Comparison of ENCODE assay signal across 1 cellular context in genomic region chr5:129406440-129406839, GRCh38.
TF ChIP-seq lines count a peak whose summit lies in the region.

No MANE protein-coding gene starts in this region.

TF ChIP-seq in HEK293, 187 proteins besides CTCF, POLR2A, EP300 and RAD21 (continued from another document):
- TF ChIP-seq PRDM6 (tag by site-specific recombination; IDR thresholded peaks at IDR 0.05): peak; percentile 40
- no peak for TF ChIP-seq HOXD13 (CRISPR knock-in tag; IDR thresholded peaks at IDR 0.05; ENCODE audit: borderline replicate concordance)
- no peak for TF ChIP-seq SP3 (tag by site-specific recombination; IDR thresholded peaks at IDR 0.05)
- no peak for TF ChIP-seq PATZ1 (tag by site-specific recombination; IDR thresholded peaks at IDR 0.05)
- TF ChIP-seq ZNF214 (tag by site-specific recombination; IDR thresholded peaks at IDR 0.05; ENCODE audit: borderline replicate concordance): no peak
- no peak for TF ChIP-seq ZEB2 (tag by site-specific recombination; IDR thresholded peaks at IDR 0.05)
- no peak for TF ChIP-seq ZNF76 (tag by site-specific recombination; IDR thresholded peaks at IDR 0.05; ENCODE audit: borderline replicate concordance, low read depth)
- TF ChIP-seq KLF8 (tag by site-specific recombination; IDR thresholded peaks at IDR 0.05): no peak
- no peak for TF ChIP-seq ZNF514 (tag by site-specific recombination; IDR thresholded peaks at IDR 0.05)
- no peak for TF ChIP-seq ZNF311 (tag by site-specific recombination; IDR thresholded peaks at IDR 0.05; ENCODE audit: borderline replicate concordance)
- TF ChIP-seq KLF17 (tag by site-specific recombination; IDR thresholded peaks at IDR 0.05): no peak
- no peak for TF ChIP-seq ZNF513 (tag by site-specific recombination; IDR thresholded peaks at IDR 0.05)
- TF ChIP-seq ZNF658 (tag by site-specific recombination; IDR thresholded peaks at IDR 0.05): no peak
- TF ChIP-seq ZNF146 (tag by site-specific recombination; IDR thresholded peaks at IDR 0.05): no peak
- TF ChIP-seq SCRT2 (tag by site-specific recombination; IDR thresholded peaks at IDR 0.05): no peak
- TF ChIP-seq MEIS1 (CRISPR knock-in tag; IDR thresholded peaks at IDR 0.05; ENCODE audit: borderline replicate concordance): no peak
- TF ChIP-seq GLIS2 (tag by site-specific recombination; IDR thresholded peaks at IDR 0.05): no peak
- TF ChIP-seq OVOL3 (tag by site-specific recombination; IDR thresholded peaks at IDR 0.05): no peak
- peak; percentile 19; the same call in 1 of the 2 replicates for TF ChIP-seq TCF7L2 (IDR thresholded peaks at IDR 0.05; ENCODE audit: borderline replicate concordance, low read depth, low read length)
- peak; percentile 35; the same call in 1 of the 2 replicates for TF ChIP-seq TRIM28 (IDR thresholded peaks at IDR 0.05; ENCODE audit: borderline replicate concordance, low read length)
- TF ChIP-seq ZNF140 (tag by site-specific recombination; IDR thresholded peaks at IDR 0.05): no peak
- 0 out of 2 replicates have a peak, but pooled peaks have one; percentile 11 for TF ChIP-seq ZXDB (tag by site-specific recombination; IDR thresholded peaks at IDR 0.05)
- TF ChIP-seq ZNF610 (tag by site-specific recombination; IDR thresholded peaks at IDR 0.05; ENCODE audit: borderline replicate concordance): no peak
- TF ChIP-seq FEZF1 (tag by site-specific recombination; IDR thresholded peaks at IDR 0.05): peak; percentile 56; the same call in 1 of the 2 replicates
- no peak for TF ChIP-seq PRDM4 (tag by site-specific recombination; IDR thresholded peaks at IDR 0.05)
- no peak for TF ChIP-seq ZNF623 (tag by site-specific recombination; IDR thresholded peaks at IDR 0.05)
- no peak for TF ChIP-seq ZNF24 (tag by site-specific recombination; IDR thresholded peaks at IDR 0.05)
- TF ChIP-seq ZNF521 (tag by site-specific recombination; IDR thresholded peaks at IDR 0.05): no peak
